ENCODE assay signal across 23 cellular contexts in genomic region chr5:62330302-62330701, GRCh38. TPM values are rescaled to one million over a fixed set of nuclear protein-coding genes. Genes with fewer than 3 reads are reported as not detected.
DNase-seq lines count a peak whose midpoint lies in the region; ATAC-seq, FAIRE-seq and TF ChIP-seq lines count a peak whose summit lies in the region.
"Had no signal": no experiment of that assay in that cellular context is flagged by ENCODE, and none has a peak within 500 bp of the region (broad histone marks: within the 10 kb centered on the region; RNA-seq: fewer than 3 reads in every experiment).

No MANE protein-coding gene starts in this region.

- TF ChIP-seq CTCF in natural killer cell (IDR thresholded peaks at IDR 0.05), result no peak

- DNase-seq in activated CD4-positive, alpha-beta memory T cell treated with anti-CD3 and anti-CD28 coated beads, Interleukin-2, amount 10 ng/mL, durations not matched to agents 7 days and 5 days, result no peak
- DNase-seq in activated CD4-positive, alpha-beta memory T cell treated with anti-CD3 and anti-CD28 coated beads for 36 hours, result no peak
- DNase-seq in GM12892 (ENCODE audit: insufficient read length) (no peak), natural killer cell (no peak), cardiac septum (ENCODE audit: low spot score) (no peak)
- no peak for DNase-seq in central memory CD8-positive, alpha-beta T cell (ENCODE audit: low spot score in 2 of 2)
- DNase-seq: activated CD4-positive, alpha-beta T cell treated with anti-CD3 and anti-CD28 coated beads, Interleukin-2, amount 50 U/mL, for 4 hours; activated T-cell treated with anti-CD3 and anti-CD28 coated beads, Interleukin-2, amount 50 U/mL, for 48 hours; body of pancreas; EL; esophagus squamous epithelium; KBM-7; NCI-H146; NCI-H2171; NCI-H524 treated with DMSO at 0.1 percent for 48 hours; ovary; stimulated activated CD4-positive, alpha-beta T cell treated with anti-CD3 and anti-CD28 coated beads, Interleukin-4, amount 100 ng/mL, for 4 hours had no signal

- H3K9me3 Mint-ChIP-seq in activated CD4-positive, alpha-beta memory T cell treated with anti-CD3 and anti-CD28 coated beads, Interleukin-2, amount 10 ng/mL, durations not matched to agents 7 days and 5 days, result no peaks in the 10 kb centered on the region
- no peaks in the 10 kb centered on the region for H3K9me3 Mint-ChIP-seq in activated CD4-positive, alpha-beta memory T cell treated with anti-CD3 and anti-CD28 coated beads for 36 hours
- no peaks in the 10 kb centered on the region for H3K9me3 Mint-ChIP-seq in central memory CD8-positive, alpha-beta T cell
- H3K9me3 Mint-ChIP-seq in natural killer cell, result no peaks in the 10 kb centered on the region
- H3K9me3 Mint-ChIP-seq: T-helper 1 cell treated with Interleukin-12 subunit alpha and Interleukin-12 subunit beta and Interleukin-4 antibody, amounts not matched to agents 30 μg/mL and 1 μg/mL, for 36 hours; type B pancreatic cell had no signal

- CTCF ChIA-PET in activated CD4-positive, alpha-beta memory T cell treated with anti-CD3 and anti-CD28 coated beads, Interleukin-2, amount 10 ng/mL, durations not matched to agents 7 days and 5 days (lab: Charles Lee), result interaction anchor here (3.7 kb wide), 1 partner anchor 11 kb away, joined by 11 read pairs; no protein-coding TSS in a partner anchor
- CTCF ChIA-PET in activated CD4-positive, alpha-beta memory T cell treated with anti-CD3 and anti-CD28 coated beads for 36 hours (lab: Charles Lee), result interaction anchor here (0.6 to 1.2 kb wide), 3 partner anchors 11 to 130 kb away, joined by 3 to 4 read pairs (median 3); no protein-coding TSS in a partner anchor

- H3K4me1 Mint-ChIP-seq in activated CD4-positive, alpha-beta memory T cell treated with anti-CD3 and anti-CD28 coated beads, Interleukin-2, amount 10 ng/mL, durations not matched to agents 7 days and 5 days, result peaks cover 74% of the 10 kb centered on the region
- peaks cover 83% of the 10 kb centered on the region for H3K4me1 Mint-ChIP-seq in activated CD4-positive, alpha-beta memory T cell treated with anti-CD3 and anti-CD28 coated beads for 36 hours (ENCODE audit: low read depth)
- H3K4me1 Mint-ChIP-seq in central memory CD8-positive, alpha-beta T cell, result peaks cover 74% of the 10 kb centered on the region
- peaks cover 70 to 71% of the 10 kb centered on the region in 2 donors for H3K4me1 Mint-ChIP-seq in natural killer cell

- intact Hi-C loops in activated CD4-positive, alpha-beta memory T cell treated with anti-CD3 and anti-CD28 coated beads for 36 hours (cut with micrococcal nuclease), result no loop called here
- intact Hi-C loops in natural killer cell (cut with micrococcal nuclease), result no loop called here
- intact Hi-C loops in cardiac septum (cut with DNase I), result no loop called here

- TF ChIP-seq POLR2A in GM12892 (IDR thresholded peaks at IDR 0.05; ENCODE audit: low read depth, low read length), result no peak

- POLR2A ChIA-PET in activated CD4-positive, alpha-beta memory T cell treated with anti-CD3 and anti-CD28 coated beads, Interleukin-2, amount 10 ng/mL, durations not matched to agents 7 days and 5 days (lab: Charles Lee), result interaction anchor here (1.2 to 2.2 kb wide), 2 partner anchors 16 to 22 kb away, joined by 3 to 11 read pairs; no protein-coding TSS in a partner anchor
- POLR2A ChIA-PET in activated CD4-positive, alpha-beta memory T cell treated with anti-CD3 and anti-CD28 coated beads for 36 hours (lab: Charles Lee), result interaction anchor here (1.9 kb wide), 1 partner anchor 18 kb away, joined by 6 read pairs; no protein-coding TSS in a partner anchor

- FAIRE-seq in GM12892 (lab: Jason Lieb, UNC), result peak; percentile 67
- FAIRE-seq: D721Med had no signal

- H3K27me3 Mint-ChIP-seq in activated CD4-positive, alpha-beta memory T cell treated with anti-CD3 and anti-CD28 coated beads, Interleukin-2, amount 10 ng/mL, durations not matched to agents 7 days and 5 days, result no peaks in the 10 kb centered on the region
- no peaks in the 10 kb centered on the region for H3K27me3 Mint-ChIP-seq in activated CD4-positive, alpha-beta memory T cell treated with anti-CD3 and anti-CD28 coated beads for 36 hours
- no peaks in the 10 kb centered on the region for H3K27me3 Mint-ChIP-seq in central memory CD8-positive, alpha-beta T cell
- H3K27me3 Mint-ChIP-seq in natural killer cell (ENCODE audit: low read depth in 2 of 2), result no peaks in the 10 kb centered on the region
- H3K27me3 Mint-ChIP-seq: B cell, type B pancreatic cell had no signal

- peaks cover 60% of the 10 kb centered on the region for H3K36me3 Mint-ChIP-seq in activated CD4-positive, alpha-beta memory T cell treated with anti-CD3 and anti-CD28 coated beads, Interleukin-2, amount 10 ng/mL, durations not matched to agents 7 days and 5 days (ENCODE audit: low read depth)
- peaks cover 8% of the 10 kb centered on the region for H3K36me3 Mint-ChIP-seq in activated CD4-positive, alpha-beta memory T cell treated with anti-CD3 and anti-CD28 coated beads for 36 hours
- H3K36me3 Mint-ChIP-seq in central memory CD8-positive, alpha-beta T cell (ENCODE audit: insufficient read depth), result peaks cover 24% of the 10 kb centered on the region
- H3K36me3 Mint-ChIP-seq in natural killer cell, result no peaks in the 10 kb centered on the region
- H3K36me3 Mint-ChIP-seq: type B pancreatic cell had no signal

- no peak overlapping the region for H3K4me3 Mint-ChIP-seq in activated CD4-positive, alpha-beta memory T cell treated with anti-CD3 and anti-CD28 coated beads, Interleukin-2, amount 10 ng/mL, durations not matched to agents 7 days and 5 days
- no peak overlapping the region for H3K4me3 Mint-ChIP-seq in activated CD4-positive, alpha-beta memory T cell treated with anti-CD3 and anti-CD28 coated beads for 36 hours
- peak overlapping the region; percentile 25 for H3K4me3 Mint-ChIP-seq in central memory CD8-positive, alpha-beta T cell
- no peak overlapping the region for H3K4me3 Mint-ChIP-seq in natural killer cell
- H3K4me3 Mint-ChIP-seq: B cell; T-helper 1 cell treated with Interleukin-12 subunit alpha and Interleukin-12 subunit beta and Interleukin-4 antibody, amounts not matched to agents 30 μg/mL and 1 μg/mL, for 36 hours; type B pancreatic cell had no signal

- H3K27ac Mint-ChIP-seq in activated CD4-positive, alpha-beta memory T cell treated with anti-CD3 and anti-CD28 coated beads, Interleukin-2, amount 10 ng/mL, durations not matched to agents 7 days and 5 days, result peak overlapping the region; percentile 21
- H3K27ac Mint-ChIP-seq in activated CD4-positive, alpha-beta memory T cell treated with anti-CD3 and anti-CD28 coated beads for 36 hours, result no peak overlapping the region
- H3K27ac Mint-ChIP-seq in central memory CD8-positive, alpha-beta T cell (ENCODE audit: low read depth), result peak overlapping the region; percentile 92
- peak overlapping the region; percentile 56 to 79 for H3K27ac Mint-ChIP-seq in natural killer cell
- H3K27ac Mint-ChIP-seq: B cell; T-helper 1 cell treated with Interleukin-12 subunit alpha and Interleukin-12 subunit beta and Interleukin-4 antibody, amounts not matched to agents 30 μg/mL and 1 μg/mL, for 36 hours; type B pancreatic cell had no signal

- ATAC-seq in central memory CD8-positive, alpha-beta T cell (replicated peaks; ENCODE audit: extremely low read depth, poor library complexity, severe bottlenecking), result peak; percentile 19
- ATAC-seq in natural killer cell, result no peak
- ATAC-seq in GM18870 (IDR thresholded peaks at IDR 0.05; ENCODE audit: unreplicated experiment), result no peak
- ATAC-seq in activated CD4-positive, CD25-positive, alpha-beta regulatory T cell treated with anti-CD3 and anti-CD28 coated beads, Interleukin-2, amount 50 U/mL, for 24 hours, result no peak
- ATAC-seq: body of pancreas had no signal

RNA-seq across cellular contexts. Expression of gene KIF2A, which starts 24.3 kb away (rescaled TPM):
- total RNA-seq in activated CD4-positive, alpha-beta memory T cell treated with anti-CD3 and anti-CD28 coated beads, Interleukin-2, amount 10 ng/mL, durations not matched to agents 7 days and 5 days, result 100 to 1,000 TPM; 250 to 251 TPM
- 100 to 1,000 TPM; 209 TPM for total RNA-seq in activated CD4-positive, alpha-beta memory T cell treated with anti-CD3 and anti-CD28 coated beads for 36 hours
- polyA plus RNA-seq in GM12892 (2012; ENCODE audit: missing spikeins), result 67.4 TPM
- 10 to 100 TPM; 80.4 to 95.2 (median 80.6) TPM for total RNA-seq in natural killer cell
- 13.4 TPM for total RNA-seq in cardiac septum
